In the genomic region with DNA sequence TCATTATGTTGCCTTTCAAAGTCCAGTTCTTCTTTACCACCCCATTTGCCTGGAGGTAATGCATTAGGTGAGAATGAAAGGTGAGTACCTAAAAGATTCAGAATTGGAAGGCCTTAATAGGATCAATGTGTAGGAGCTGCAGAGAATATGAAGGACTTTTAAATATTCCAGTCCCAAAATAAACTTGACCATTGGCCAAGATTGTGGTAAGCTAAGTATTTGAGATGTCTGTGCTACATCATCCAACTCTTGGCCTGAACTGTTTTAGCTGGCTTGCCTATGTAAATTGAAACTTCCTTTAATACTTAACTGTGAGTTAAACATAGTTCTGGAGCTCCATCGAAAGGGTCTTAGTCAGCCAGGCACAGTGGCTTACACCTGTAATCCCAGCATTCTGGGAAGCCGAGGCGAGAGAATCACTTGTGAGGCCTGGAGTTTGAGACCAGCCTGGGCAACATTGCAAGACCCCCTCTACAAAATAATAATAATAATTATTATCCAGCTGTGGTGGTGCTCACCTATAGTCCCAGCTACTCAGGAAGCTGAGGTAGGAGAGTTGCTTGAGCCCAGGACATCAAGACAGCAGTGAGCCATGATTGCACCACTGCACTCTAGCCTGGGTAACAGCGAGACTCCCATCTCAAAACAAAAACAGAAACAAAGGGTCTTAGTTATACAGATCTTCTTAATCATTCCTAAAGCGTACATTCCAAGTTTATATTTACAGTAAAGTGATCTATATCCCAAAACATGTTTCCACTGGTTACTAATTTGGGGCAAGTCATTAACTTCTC, we compare ENCODE assay signal across 13 cellular contexts. TPM values are rescaled to one million over a fixed set of nuclear protein-coding genes. Genes with fewer than 3 reads are reported as not detected.
DNase-seq lines count a peak whose midpoint lies in the region; ATAC-seq and TF ChIP-seq lines count a peak whose summit lies in the region.
"Had no signal": no experiment of that assay in that cellular context is flagged by ENCODE, and none has a peak within 500 bp of the region (broad histone marks: within the 10 kb centered on the region; RNA-seq: fewer than 3 reads in every experiment).

No MANE protein-coding gene starts in this region.

- H3K27me3 Mint-ChIP-seq in activated T-cell treated with anti-CD3 and anti-CD28 coated beads, Interleukin-2, amount 50 U/mL, for 4 hours (ENCODE audit: low read depth) = no peaks in the 10 kb centered on the region

- peaks cover 89% of the 10 kb centered on the region for H3K79me2 ChIP-seq in SK-N-SH (ENCODE audit: insufficient read depth)

- H4K20me1 ChIP-seq in SK-N-SH (ENCODE audit: insufficient read depth) = peaks cover 52% of the 10 kb centered on the region

- H3K4me3 ChIP-seq in SK-N-SH (ENCODE audit: low read depth in 2 of 2, low read length in 1 of 2) = no peak overlapping the region
- H3K4me3 ChIP-seq: cardiac muscle cell, SK-N-MC, tibial artery had no signal

- H3K4me1 Mint-ChIP-seq in stimulated activated effector memory CD8-positive, alpha-beta T cell treated with anti-CD3 and anti-CD28 coated beads, Interleukin-12 subunit alpha, Interleukin-12 subunit beta, amount 100 ng/mL, for 72 hours = peaks cover 57% of the 10 kb centered on the region
- H3K4me1 Mint-ChIP-seq in activated T-cell treated with anti-CD3 and anti-CD28 coated beads, Interleukin-2, amount 50 U/mL, for 4 hours (ENCODE audit: low read depth) = peaks cover 71% of the 10 kb centered on the region

- TF ChIP-seq RAD21 in SK-N-SH (IDR thresholded peaks at IDR 0.05; ENCODE audit: low read length) = no peak

- peaks cover 41% of the 10 kb centered on the region for H3F3A ChIP-seq in SK-N-SH (replicated peaks; ENCODE audit: insufficient read depth)

- CTCF ChIA-PET in SK-N-SH (lab: Yijun Ruan, JAX) = interaction anchor here (0.7 kb wide), 1 partner anchor 13 kb away, joined by 3 read pairs; no protein-coding TSS in a partner anchor

- H3K9me3 ChIP-seq in SK-N-SH = no peaks in the 10 kb centered on the region
- H3K9me3 ChIP-seq: tibial artery had no signal

- TF ChIP-seq CTCF in SK-N-SH (IDR thresholded peaks at IDR 0.05) = no peak

- peak; percentile 33 for DNase-seq in ELR (ENCODE audit: low read depth)
- DNase-seq in SK-N-SH = no peak
- peak; percentile 40 for DNase-seq in foreskin melanocyte
- no peak for DNase-seq in sciatic nerve (ENCODE audit: low spot score)
- DNase-seq in stimulated activated effector memory CD8-positive, alpha-beta T cell treated with anti-CD3 and anti-CD28 coated beads, Interleukin-12 subunit alpha, Interleukin-12 subunit beta, amount 100 ng/mL, for 72 hours (ENCODE audit: low spot score in 2 of 2) = no peak
- no peak for DNase-seq in activated T-cell treated with anti-CD3 and anti-CD28 coated beads, Interleukin-2, amount 50 U/mL, for 4 hours
- DNase-seq: activated CD8-positive, alpha-beta memory T cell treated with anti-CD3 and anti-CD28 coated beads for 24 hours; NCI-H2029; tibial artery had no signal

- H3K27ac ChIP-seq in SK-N-SH (ENCODE audit: low read depth in 2 of 2, low read length in 1 of 2) = peak overlapping the region; percentile 48 to 84; a peak in 3 of 4 replicates
- H3K27ac ChIP-seq: cardiac muscle cell, SK-N-MC had no signal

- ATAC-seq in sciatic nerve = peak; percentile 60
- no peak for ATAC-seq in stimulated activated effector memory CD8-positive, alpha-beta T cell treated with anti-CD3 and anti-CD28 coated beads, Interleukin-12 subunit alpha, Interleukin-12 subunit beta, amount 100 ng/mL, for 72 hours
- no peak for ATAC-seq in GM21360 (IDR thresholded peaks at IDR 0.05; ENCODE audit: unreplicated experiment)
- no peak for ATAC-seq in activated T-cell treated with anti-CD3 and anti-CD28 coated beads, Interleukin-2, amount 50 U/mL, for 4 hours
- ATAC-seq in HG03095 (IDR thresholded peaks at IDR 0.05; ENCODE audit: unreplicated experiment) = no peak

- POLR2A ChIA-PET in SK-N-SH (lab: Yijun Ruan, JAX) = no interaction called here

- H3K27me3 ChIP-seq in SK-N-SH (ENCODE audit: insufficient read depth) = no peaks in the 10 kb centered on the region
- H3K27me3 ChIP-seq: cardiac muscle cell, tibial artery had no signal

- H3K27ac Mint-ChIP-seq in stimulated activated effector memory CD8-positive, alpha-beta T cell treated with anti-CD3 and anti-CD28 coated beads, Interleukin-12 subunit alpha, Interleukin-12 subunit beta, amount 100 ng/mL, for 72 hours = no peak overlapping the region

- no peak overlapping the region for H2AFZ ChIP-seq in SK-N-SH (ENCODE audit: low read depth)

- H3K9me3 Mint-ChIP-seq in stimulated activated effector memory CD8-positive, alpha-beta T cell treated with anti-CD3 and anti-CD28 coated beads, Interleukin-12 subunit alpha, Interleukin-12 subunit beta, amount 100 ng/mL, for 72 hours = no peaks in the 10 kb centered on the region
- H3K9me3 Mint-ChIP-seq in activated T-cell treated with anti-CD3 and anti-CD28 coated beads, Interleukin-2, amount 50 U/mL, for 4 hours = no peaks in the 10 kb centered on the region

- H3K36me3 Mint-ChIP-seq in stimulated activated effector memory CD8-positive, alpha-beta T cell treated with anti-CD3 and anti-CD28 coated beads, Interleukin-12 subunit alpha, Interleukin-12 subunit beta, amount 100 ng/mL, for 72 hours = no peaks in the 10 kb centered on the region
- no peaks in the 10 kb centered on the region for H3K36me3 Mint-ChIP-seq in activated T-cell treated with anti-CD3 and anti-CD28 coated beads, Interleukin-2, amount 50 U/mL, for 4 hours (ENCODE audit: insufficient read depth)

- 48% methylated on average over 5 of the region's 5 CpGs for WGBS in SK-N-SH (ENCODE audit: low lambda C conversion rate)

- peak overlapping the region; percentile 56 for H3K4me2 ChIP-seq in SK-N-SH

- peaks cover 2 to 41% of the 10 kb centered on the region in 2 experiments for H3K4me1 ChIP-seq in SK-N-SH (ENCODE audit: control insufficient read depth in 1 of 2, insufficient read depth in 2 of 2, low read depth in 1 of 2, low read length in 1 of 2)

- TF ChIP-seq EP300 in SK-N-SH (IDR thresholded peaks at IDR 0.05; ENCODE audit: borderline replicate concordance in 1 of 2, low read depth in 1 of 2, low read length in 1 of 2) = peak; percentile 29 to 87; a peak in 1 of 4 replicates

- no peaks in the 10 kb centered on the region for H3K9me2 ChIP-seq in SK-N-SH

- no peaks in the 10 kb centered on the region for H3K36me3 ChIP-seq in SK-N-SH (replicated peaks in 1 of 2; ENCODE audit: control insufficient read depth in 1 of 2, insufficient read depth in 2 of 2, low read length in 1 of 2)
- H3K36me3 ChIP-seq: cardiac muscle cell, tibial artery had no signal

- intact Hi-C loops in sciatic nerve (cut with DNase I) = no loop called here

- no peak overlapping the region for H3K9ac ChIP-seq in SK-N-SH

- H3K4me3 Mint-ChIP-seq in stimulated activated effector memory CD8-positive, alpha-beta T cell treated with anti-CD3 and anti-CD28 coated beads, Interleukin-12 subunit alpha, Interleukin-12 subunit beta, amount 100 ng/mL, for 72 hours = no peak overlapping the region
- no peak overlapping the region for H3K4me3 Mint-ChIP-seq in activated T-cell treated with anti-CD3 and anti-CD28 coated beads, Interleukin-2, amount 50 U/mL, for 4 hours

TF ChIP-seq in SK-N-SH, 30 proteins besides CTCF, POLR2A, EP300 and RAD21 (continues in another document):
- peak; percentile 80 for TF ChIP-seq TEAD4 (IDR thresholded peaks at IDR 0.05; ENCODE audit: borderline replicate concordance, insufficient read depth)
- TF ChIP-seq JUND (IDR thresholded peaks at IDR 0.05) = peak; percentile 78
- no peak for TF ChIP-seq RCOR1 (IDR thresholded peaks at IDR 0.05; ENCODE audit: low read length)
- TF ChIP-seq GABPA (IDR thresholded peaks at IDR 0.05; ENCODE audit: low read depth) = no peak
- TF ChIP-seq NRF1 (IDR thresholded peaks at IDR 0.05; ENCODE audit: low read depth, low read length) = no peak
- TF ChIP-seq TAF1 (IDR thresholded peaks at IDR 0.05; ENCODE audit: borderline replicate concordance, low read depth, low read length) = 0 out of 2 replicates have a peak, but pooled peaks have one; percentile 17
- TF ChIP-seq SMC3 (IDR thresholded peaks at IDR 0.05; ENCODE audit: low read depth, low read length) = no peak
- TF ChIP-seq RFX5 (IDR thresholded peaks at IDR 0.05; ENCODE audit: low read length) = no peak
- no peak for TF ChIP-seq MXI1 (IDR thresholded peaks at IDR 0.05; ENCODE audit: low read depth, low read length)
- TF ChIP-seq YY1 (IDR thresholded peaks at IDR 0.05; ENCODE audit: low read depth) = no peak
- peak; percentile 69; the same call in 1 of the 2 replicates for TF ChIP-seq RXRA (IDR thresholded peaks at IDR 0.05; ENCODE audit: borderline replicate concordance, low read depth)
- TF ChIP-seq FOSL2 (IDR thresholded peaks at IDR 0.05; ENCODE audit: borderline replicate concordance, low read depth) = peak; percentile 55; the same call in 1 of the 2 replicates
- peak; percentile 96 for TF ChIP-seq MEF2A (IDR thresholded peaks at IDR 0.05; ENCODE audit: borderline replicate concordance, low read depth)
- TF ChIP-seq, protein P1, sequence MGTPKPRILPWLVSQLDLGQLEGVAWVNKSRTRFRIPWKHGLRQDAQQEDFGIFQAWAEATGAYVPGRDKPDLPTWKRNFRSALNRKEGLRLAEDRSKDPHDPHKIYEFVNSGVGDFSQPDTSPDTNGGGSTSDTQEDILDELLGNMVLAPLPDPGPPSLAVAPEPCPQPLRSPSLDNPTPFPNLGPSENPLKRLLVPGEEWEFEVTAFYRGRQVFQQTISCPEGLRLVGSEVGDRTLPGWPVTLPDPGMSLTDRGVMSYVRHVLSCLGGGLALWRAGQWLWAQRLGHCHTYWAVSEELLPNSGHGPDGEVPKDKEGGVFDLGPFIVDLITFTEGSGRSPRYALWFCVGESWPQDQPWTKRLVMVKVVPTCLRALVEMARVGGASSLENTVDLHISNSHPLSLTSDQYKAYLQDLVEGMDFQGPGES (IDR thresholded peaks at IDR 0.05; ENCODE audit: low read depth, low read length) = no peak
- 0 out of 2 replicates have a peak, but pooled peaks have one; percentile 39 for TF ChIP-seq SIN3A (IDR thresholded peaks at IDR 0.05; ENCODE audit: borderline replicate concordance, low read depth, low read length)
- TF ChIP-seq POLR2AphosphoS5 (IDR thresholded peaks at IDR 0.05; ENCODE audit: low read depth, low read length) = peak; percentile 85
- no peak for TF ChIP-seq CHD2 (IDR thresholded peaks at IDR 0.05; ENCODE audit: low read length, partially characterized antibody)
- no peak for TF ChIP-seq GATA2 (CRISPR knock-in tag; IDR thresholded peaks at IDR 0.05)
- TF ChIP-seq ELF1 (IDR thresholded peaks at IDR 0.05) = no peak

RNA-seq across cellular contexts. Expression of a gene that starts 29.8 kb away (rescaled TPM):
- 20.4 and 26.0 TPM in 2 replicates for polyA plus RNA-seq in SK-N-SH (2012; rRNA removed)
- 10.1 and 11.9 TPM in 2 replicates for polyA plus RNA-seq in SK-N-SH (2012; cell fraction: cytosol; rRNA removed)
- polyA plus RNA-seq in SK-N-SH (2012; cell fraction: nucleus; rRNA removed) = 97.2 and 107 TPM in 2 replicates
- total RNA-seq in sciatic nerve = 73.2 TPM
- total RNA-seq in activated T-cell treated with anti-CD3 and anti-CD28 coated beads, Interleukin-2, amount 50 U/mL, for 4 hours = 10 to 100 TPM; 15.2 to 19.8 (median 15.8) TPM

Comparison
In these comparisons a context has a peak if more than half of its experiments do, and no peak if none do; other contexts are left out.
1. DNase-seq: peak in ELR (single experiment) and foreskin melanocyte (single experiment); none in SK-N-SH (single experiment), sciatic nerve (single experiment), stimulated activated effector memory CD8-positive, alpha-beta T cell treated with anti-CD3 and anti-CD28 coated beads, Interleukin-12 subunit alpha, Interleukin-12 subunit beta, amount 100 ng/mL, for 72 hours (0 of 2) and activated T-cell treated with anti-CD3 and anti-CD28 coated beads, Interleukin-2, amount 50 U/mL, for 4 hours (single experiment).